ENCODE assay signal across 8 cellular contexts in the genomic region with DNA sequence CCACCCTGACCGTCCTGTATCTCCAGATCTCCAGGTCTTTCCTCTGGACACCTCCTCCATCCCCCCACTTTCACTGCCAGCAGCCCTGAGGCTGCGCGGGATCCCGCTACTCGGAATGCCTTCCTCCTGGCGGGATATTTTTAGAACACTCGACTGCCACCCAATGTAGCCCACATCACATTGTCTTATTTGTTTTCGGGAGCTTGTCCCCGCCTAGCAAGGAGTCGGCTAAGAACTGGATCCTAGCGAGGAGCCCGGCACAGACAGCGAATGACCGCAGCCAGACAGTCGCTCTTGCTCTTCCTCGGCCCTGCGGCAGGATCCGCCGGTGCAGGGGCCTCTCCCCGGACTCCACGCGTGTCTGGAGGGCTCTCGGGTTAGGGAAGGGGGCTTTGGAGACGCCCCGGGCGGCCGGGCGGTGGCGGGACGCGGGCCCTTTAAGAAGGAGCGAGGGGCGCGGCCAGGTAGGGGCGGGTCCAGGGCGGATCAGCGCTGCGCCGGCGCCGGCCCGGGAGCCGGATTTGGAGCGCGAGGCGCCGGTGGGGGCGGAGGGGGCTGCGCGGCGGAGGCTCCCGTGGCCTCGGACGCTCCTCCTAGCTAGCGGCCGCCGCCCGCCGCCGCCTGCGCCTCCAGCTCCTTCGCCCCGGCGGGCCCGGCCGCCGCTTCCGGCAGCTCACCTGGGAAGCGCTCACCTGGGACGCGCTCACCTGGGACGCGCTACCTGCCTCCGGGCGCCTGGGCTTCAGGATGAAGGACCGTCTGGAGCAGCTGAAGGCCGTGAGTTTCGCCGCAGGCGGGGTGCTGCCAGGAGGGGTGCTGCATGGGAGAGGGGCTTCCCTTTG. TPM values are rescaled to one million over a fixed set of nuclear protein-coding genes. Genes with fewer than 3 reads are reported as not detected.
A peak's percentile ranks its signal among the peaks of the same experiment; 100 is the strongest.
DNase-seq lines count a peak whose midpoint lies in the region; ATAC-seq and TF ChIP-seq lines count a peak whose summit lies in the region.

TSS of gene STX3 (plus strand) at position 518 of the 842 bp plus-strand sequence. CDS start at position 748, 230 bp downstream.

- peak within 1 kb of the TSS; percentile 76 to 77 for H3K9ac ChIP-seq in liver (ENCODE audit: low read depth in 1 of 2, low read length in 2 of 2)

- H3K36me3 ChIP-seq in liver (ENCODE audit: control insufficient read depth in 4 of 4, insufficient read depth in 3 of 4, low read depth in 1 of 4, low read length in 3 of 4) = no peaks in the 10 kb centered on the region

- H3K9me3 ChIP-seq in liver (ENCODE audit: control insufficient read depth in 4 of 4, low read length in 3 of 4) = no peaks in the 10 kb centered on the region

- WGBS in liver = under 1% methylated on average over 80 of the region's 80 CpGs

- H3K27me3 ChIP-seq in liver (ENCODE audit: control insufficient read depth in 4 of 4, insufficient read depth in 4 of 4, low read length in 3 of 4) = no peaks in the 10 kb centered on the region

- peak within 1 kb of the TSS; percentile 88 for H3K27ac ChIP-seq in 22Rv1
- H3K27ac ChIP-seq in liver (ENCODE audit: low read depth in 1 of 2, low read length in 2 of 2) = peak within 1 kb of the TSS; percentile 65 to 73

- peak; percentile 59 to 83 for DNase-seq in NCI-H524 (lab: John Stamatoyannopoulos, UW)
- peak; percentile 67 to 74 for DNase-seq in activated CD4-positive, alpha-beta T cell treated with anti-CD3 and anti-CD28 coated beads, Interleukin-2, amount 50 U/mL, for 48 hours
- peak in 1 of 2 donors; percentile 77 for DNase-seq in dermis microvascular lymphatic vessel endothelial cell (ENCODE audit: low read depth in 2 of 2)
- peak; percentile 76 for DNase-seq in stimulated activated CD4-positive, alpha-beta T cell treated with anti-CD3 and anti-CD28 coated beads, Interleukin-4, amount 100 ng/mL, for 1 hour

- no peak for TF ChIP-seq RAD21 in liver (IDR thresholded peaks at IDR 0.05)

- H3K4me1 ChIP-seq in liver (ENCODE audit: control insufficient read depth in 4 of 4, insufficient read depth in 4 of 4, low read length in 3 of 4) = peaks cover 0 to 18% (median 10%) of the 10 kb centered on the region in 4 donors

- peak within 1 kb of the TSS; percentile 85 to 92 (median 87) for H3K4me3 ChIP-seq in liver (ENCODE audit: low read depth in 1 of 3, low read length in 3 of 3)

- ATAC-seq in GM18520 (IDR thresholded peaks at IDR 0.05; ENCODE audit: unreplicated experiment) (peak; percentile 53), HG03135 (IDR thresholded peaks at IDR 0.05; ENCODE audit: unreplicated experiment) (peak; percentile 61)

- TF ChIP-seq CTCF in 22Rv1 (IDR thresholded peaks at IDR 0.05) (no peak), liver (IDR thresholded peaks at IDR 0.05; ENCODE audit: low read depth, low read length, missing input control) (no peak)

TF ChIP-seq in liver, 16 proteins besides CTCF, POLR2A, EP300 and RAD21:
- TF ChIP-seq, protein P1, sequence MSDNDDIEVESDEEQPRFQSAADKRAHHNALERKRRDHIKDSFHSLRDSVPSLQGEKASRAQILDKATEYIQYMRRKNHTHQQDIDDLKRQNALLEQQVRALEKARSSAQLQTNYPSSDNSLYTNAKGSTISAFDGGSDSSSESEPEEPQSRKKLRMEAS (IDR thresholded peaks at IDR 0.05) = no peak
- TF ChIP-seq, protein P2, sequence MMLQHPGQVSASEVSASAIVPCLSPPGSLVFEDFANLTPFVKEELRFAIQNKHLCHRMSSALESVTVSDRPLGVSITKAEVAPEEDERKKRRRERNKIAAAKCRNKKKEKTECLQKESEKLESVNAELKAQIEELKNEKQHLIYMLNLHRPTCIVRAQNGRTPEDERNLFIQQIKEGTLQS (IDR thresholded peaks at IDR 0.05) = no peak
- no peak for TF ChIP-seq JUND (IDR thresholded peaks at IDR 0.05)
- TF ChIP-seq EGR1 (IDR thresholded peaks at IDR 0.05; ENCODE audit: low read depth in 2 of 2) = no peak
- no peak for TF ChIP-seq REST (IDR thresholded peaks at IDR 0.05)
- TF ChIP-seq, protein P3, sequence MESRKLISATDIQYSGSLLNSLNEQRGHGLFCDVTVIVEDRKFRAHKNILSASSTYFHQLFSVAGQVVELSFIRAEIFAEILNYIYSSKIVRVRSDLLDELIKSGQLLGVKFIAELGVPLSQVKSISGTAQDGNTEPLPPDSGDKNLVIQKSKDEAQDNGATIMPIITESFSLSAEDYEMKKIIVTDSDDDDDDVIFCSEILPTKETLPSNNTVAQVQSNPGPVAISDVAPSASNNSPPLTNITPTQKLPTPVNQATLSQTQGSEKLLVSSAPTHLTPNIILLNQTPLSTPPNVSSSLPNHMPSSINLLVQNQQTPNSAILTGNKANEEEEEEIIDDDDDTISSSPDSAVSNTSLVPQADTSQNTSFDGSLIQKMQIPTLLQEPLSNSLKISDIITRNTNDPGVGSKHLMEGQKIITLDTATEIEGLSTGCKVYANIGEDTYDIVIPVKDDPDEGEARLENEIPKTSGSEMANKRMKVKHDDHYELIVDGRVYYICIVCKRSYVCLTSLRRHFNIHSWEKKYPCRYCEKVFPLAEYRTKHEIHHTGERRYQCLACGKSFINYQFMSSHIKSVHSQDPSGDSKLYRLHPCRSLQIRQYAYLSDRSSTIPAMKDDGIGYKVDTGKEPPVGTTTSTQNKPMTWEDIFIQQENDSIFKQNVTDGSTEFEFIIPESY (IDR thresholded peaks at IDR 0.05) = no peak
- no peak for TF ChIP-seq FOXA1 (IDR thresholded peaks at IDR 0.05)
- no peak for TF ChIP-seq SP1 (IDR thresholded peaks at IDR 0.05)
- no peak for TF ChIP-seq YY1 (IDR thresholded peaks at IDR 0.05)
- TF ChIP-seq TAF1 (conservative IDR thresholded peaks at IDR 0.05) = no peak
- no peak for TF ChIP-seq GABPA (IDR thresholded peaks at IDR 0.05 in 1 of 2, conservative IDR thresholded peaks at IDR 0.05 in 1 of 2)
- no peak for TF ChIP-seq RXRA (IDR thresholded peaks at IDR 0.05)
- TF ChIP-seq FOXA2 (IDR thresholded peaks at IDR 0.05) = no peak
- TF ChIP-seq NR2F2 (IDR thresholded peaks at IDR 0.05) = no peak
- TF ChIP-seq HNF4G (IDR thresholded peaks at IDR 0.05) = no peak
- no peak for TF ChIP-seq HNF4A (conservative IDR thresholded peaks at IDR 0.05)

RNA-seq across cellular contexts. Expression of gene STX3, which starts in this region (rescaled TPM):
- total RNA-seq in dermis microvascular lymphatic vessel endothelial cell (62.4 and 102 TPM in 2 replicates), liver (1 to 10 TPM; 7.0 to 8.5 TPM)
- 1 to 10 TPM; 3.3 to 4.7 TPM for polyA plus RNA-seq in liver
